ENCODE assay signal across 19 cellular contexts in genomic region chr5:141840826-141841360, GRCh38. TPM values are rescaled to one million over a fixed set of nuclear protein-coding genes. Genes with fewer than 3 reads are reported as not detected.
A peak's percentile ranks its signal among the peaks of the same experiment; 100 is the strongest.
DNase-seq lines count a peak whose midpoint lies in the region; ATAC-seq, FAIRE-seq and TF ChIP-seq lines count a peak whose summit lies in the region.
"Had no signal": no experiment of that assay in that cellular context is flagged by ENCODE, and none has a peak within 500 bp of the region (broad histone marks: within the 10 kb centered on the region; RNA-seq: fewer than 3 reads in every experiment).

No MANE protein-coding gene starts in this region.

- H3K27me3 ChIP-seq in heart right ventricle = peaks cover 0 to 19% (median 0%) of the 10 kb centered on the region in 7 donors
- H3K27me3 ChIP-seq in esophagus muscularis mucosa = peaks cover 0 to 69% (median 0%) of the 10 kb centered on the region in 4 donors
- no peaks in the 10 kb centered on the region for H3K27me3 ChIP-seq in pancreas
- H3K27me3 ChIP-seq: neural progenitor cell, SJSA1 had no signal

- no peak for TF ChIP-seq EP300 in esophagus muscularis mucosa (IDR thresholded peaks at IDR 0.05)

- FAIRE-seq in pancreas (lab: Jason Lieb, UNC) = no peak
- FAIRE-seq: A204.1 had no signal

- no peak for TF ChIP-seq POLR2A in esophagus muscularis mucosa (IDR thresholded peaks at IDR 0.05; ENCODE audit: low read depth)

- DNase-seq in heart right ventricle (no peak), Right ventricle myocardium inferior (ENCODE audit: missing footprints) (no peak), esophagus muscularis mucosa (ENCODE audit: extremely low spot score) (no peak), pancreas (no peak), GF-D8 (lab: John Stamatoyannopoulos, UW) (no peak), SW 1271 (lab: John Stamatoyannopoulos, UW) (no peak)
- DNase-seq in activated T-cell treated with anti-CD3 and anti-CD28 coated beads, Interleukin-2, amount 50 U/mL, for 1 hour = no peak
- DNase-seq: activated CD4-positive, alpha-beta T cell treated with anti-CD3 and anti-CD28 coated beads, Interleukin-2, amount 50 U/mL, for 4 hours; activated T-cell treated with anti-CD3 and anti-CD28 coated beads, Interleukin-2, amount 50 U/mL, for 72 hours; CD4-positive, CD25-positive, alpha-beta regulatory T cell; cerebellar nuclear complex; DND-41; erythroblast; KBM-7; NCI-H226 had no signal

- H3K9me3 ChIP-seq in heart right ventricle = no peaks in the 10 kb centered on the region
- no peaks in the 10 kb centered on the region for H3K9me3 ChIP-seq in esophagus muscularis mucosa
- no peaks in the 10 kb centered on the region for H3K9me3 ChIP-seq in pancreas
- H3K9me3 ChIP-seq: SJSA1 had no signal

- 69 to 70% methylated on average over 6 of the region's 6 CpGs for WGBS in heart right ventricle, 2 donors
- WGBS in esophagus muscularis mucosa = 77% methylated on average over 5 of the region's 6 CpGs
- 63 to 64% methylated on average over 6 of the region's 6 CpGs for WGBS in pancreas, 2 donors

- H3K4me3 ChIP-seq in heart right ventricle (no peak overlapping the region), esophagus muscularis mucosa (no peak overlapping the region), pancreas (no peak overlapping the region)
- H3K4me3 ChIP-seq: neural progenitor cell, SJSA1 had no signal

- H3K27ac ChIP-seq in heart right ventricle = peak overlapping the region; percentile 41 to 90 (median 70)
- peak overlapping the region; percentile 39 to 76 (median 57) for H3K27ac ChIP-seq in esophagus muscularis mucosa (replicated peaks in 1 of 4)
- H3K27ac ChIP-seq in pancreas = peak overlapping the region; percentile 33 to 72 (median 50)
- H3K27ac ChIP-seq: neural progenitor cell, SJSA1 had no signal

- H3K36me3 ChIP-seq in heart right ventricle (no peaks in the 10 kb centered on the region), esophagus muscularis mucosa (peaks cover 0 to 3% (median 0%) of the 10 kb centered on the region in 4 donors), pancreas (no peaks in the 10 kb centered on the region)
- H3K36me3 ChIP-seq: neural progenitor cell, SJSA1 had no signal

- no peak for TF ChIP-seq CTCF in heart right ventricle (IDR thresholded peaks at IDR 0.05)
- no peak for TF ChIP-seq CTCF in esophagus muscularis mucosa (IDR thresholded peaks at IDR 0.05)
- TF ChIP-seq CTCF in pancreas (IDR thresholded peaks at IDR 0.05) = no peak

- no peak for ATAC-seq in heart right ventricle
- no peak for ATAC-seq in Right ventricle myocardium inferior
- no peak for ATAC-seq in pancreas
- ATAC-seq in GM19397 (IDR thresholded peaks at IDR 0.05; ENCODE audit: unreplicated experiment) = no peak
- ATAC-seq: activated T-cell treated with anti-CD3 and anti-CD28 coated beads, Interleukin-2, amount 50 U/mL, for 72 hours had no signal

- intact Hi-C loops in heart right ventricle (cut with DNase I) = loop anchor here in 2 of 10 donors (5.0 kb wide), 2 partner anchors 36 to 79 kb away; partner anchors contain the start of gene PCDH1 (in 1 of the 2)
- intact Hi-C loops in Right ventricle myocardium inferior (cut with DNase I) = no loop called here
- intact Hi-C loops in esophagus muscularis mucosa (cut with DNase I) = no loop called here
- intact Hi-C loops in pancreas (cut with DNase I) = no loop called here

- H3K4me1 ChIP-seq in heart right ventricle (peaks cover 15 to 93% (median 67%) of the 10 kb centered on the region in 9 donors), esophagus muscularis mucosa (peaks cover 42 to 76% (median 58%) of the 10 kb centered on the region in 4 donors), pancreas (peaks cover 12 to 31% (median 17%) of the 10 kb centered on the region in 3 donors)

RNA-seq across cellular contexts. Expression of gene PCDH1, which starts 37.3 kb away (rescaled TPM):
- 10 to 100 TPM in 9 of 10 donors, 1 to 10 TPM in 1; 8.4 to 45.8 (median 17.9) TPM for total RNA-seq in heart right ventricle
- 10 to 100 TPM; 16.2 to 21.6 TPM for polyA plus RNA-seq in heart right ventricle
- total RNA-seq in Right ventricle myocardium inferior = 21.0 TPM
- total RNA-seq in esophagus muscularis mucosa = 10 to 100 TPM; 18.7 to 57.8 (median 38.2) TPM
- 10 to 100 TPM; 12.0 to 30.7 (median 16.2) TPM for total RNA-seq in pancreas
- polyA plus RNA-seq in pancreas = 10 to 100 TPM in 1 of 2 donors, 1 to 10 TPM in 1; 6.8 to 10.1 TPM
